In the genomic region with DNA sequence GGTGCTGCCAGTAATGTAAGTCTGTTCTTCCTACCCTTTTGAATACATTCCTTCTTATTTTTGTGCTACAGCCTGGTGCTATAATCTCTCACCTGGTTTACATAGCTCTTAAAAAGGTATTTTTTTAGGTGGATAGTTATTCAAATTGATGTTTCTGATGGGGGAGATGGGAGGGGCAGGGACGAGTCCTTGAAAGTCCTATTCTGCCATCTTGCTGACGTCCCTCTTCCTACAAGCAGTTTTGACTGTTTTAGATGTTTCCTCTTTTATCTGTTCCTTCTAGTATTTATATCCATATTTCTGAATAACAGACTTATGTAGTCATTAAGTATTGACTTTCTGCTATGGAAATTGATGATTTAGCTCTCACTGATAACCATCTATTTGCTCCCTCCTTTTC, we compare ENCODE assay signal across 24 cellular contexts.
"Had no signal": no experiment of that assay in that cellular context is flagged by ENCODE, and none has a peak within 500 bp of the region (broad histone marks: within the 10 kb centered on the region; RNA-seq: fewer than 3 reads in every experiment).

No MANE protein-coding gene starts in this region.

- H3K9me3 Mint-ChIP-seq: neural progenitor cell, type B pancreatic cell had no signal

- H2AFZ ChIP-seq: hepatocyte, neural progenitor cell, parathyroid adenoma had no signal

- H3K4me2 ChIP-seq: hepatocyte, neural progenitor cell had no signal

- H3K27ac Mint-ChIP-seq: natural killer cell; neural progenitor cell; progenitor cell of endocrine pancreas; stimulated activated memory B cell treated with anti-CD40 and anti-IgM and Interleukin-4, amounts not matched to agents 10 μg/mL and 1 μg/mL and 100 μg/mL, for 72 hours; type B pancreatic cell had no signal

- H3K79me2 ChIP-seq: hepatocyte, parathyroid adenoma had no signal

- H3K36me3 ChIP-seq: heart left ventricle, lower lobe of right lung, neural progenitor cell, right atrium auricular region, sigmoid colon had no signal

- H3K4me1 Mint-ChIP-seq: natural killer cell; neural progenitor cell; stimulated activated memory B cell treated with anti-CD40 and anti-IgM and Interleukin-4, amounts not matched to agents 10 μg/mL and 1 μg/mL and 100 μg/mL, for 72 hours had no signal

- H3K9me3 ChIP-seq: gastroesophageal sphincter, heart left ventricle, right atrium auricular region, sigmoid colon, testis, tibial artery had no signal

- H3K9ac ChIP-seq: neural progenitor cell, parathyroid adenoma had no signal

- ATAC-seq: esophagus mucosa; foreskin keratinocyte; gastroesophageal sphincter; heart left ventricle; left ventricle myocardium superior; lower lobe of right lung; natural killer cell; stimulated activated naive CD8-positive, alpha-beta T cell treated with anti-CD3 and anti-CD28 coated beads, Interleukin-15, Interleukin-2, amounts not matched to agents 100 U/mL and 50 U/mL, for 24 hours had no signal

- H3K4me1 ChIP-seq: foreskin keratinocyte, gastroesophageal sphincter, heart left ventricle, lower lobe of right lung, neural progenitor cell, parathyroid adenoma, right atrium auricular region, sigmoid colon, testis, tibial artery had no signal

- H3K4me3 Mint-ChIP-seq: natural killer cell; neural progenitor cell; stimulated activated memory B cell treated with anti-CD40 and anti-IgM and Interleukin-4, amounts not matched to agents 10 μg/mL and 1 μg/mL and 100 μg/mL, for 72 hours; type B pancreatic cell had no signal

- H3K27me3 Mint-ChIP-seq: progenitor cell of endocrine pancreas; stimulated activated memory B cell treated with anti-CD40 and anti-IgM and Interleukin-4, amounts not matched to agents 10 μg/mL and 1 μg/mL and 100 μg/mL, for 72 hours; type B pancreatic cell had no signal

- H3K36me3 Mint-ChIP-seq: neural progenitor cell had no signal

- H3K4me3 ChIP-seq: gastroesophageal sphincter, heart left ventricle, hepatocyte, lower lobe of right lung, neural progenitor cell, right atrium auricular region, sigmoid colon, testis, tibial artery had no signal

- H3K27me3 ChIP-seq: foreskin keratinocyte, gastroesophageal sphincter, heart left ventricle, hepatocyte, neural progenitor cell, right atrium auricular region, sigmoid colon, testis, tibial artery had no signal

- H3K27ac ChIP-seq: epithelial cell of prostate, foreskin keratinocyte, gastroesophageal sphincter, heart left ventricle, hepatocyte, lower lobe of right lung, neural progenitor cell, parathyroid adenoma, right atrium auricular region, sigmoid colon, testis, tibial artery had no signal

- DNase-seq: cerebellar nuclear complex; cortex of kidney; foreskin keratinocyte; heart left ventricle; left ventricle myocardium superior; lower lobe of right lung; natural killer cell; stimulated activated CD4-positive, alpha-beta T cell treated with anti-CD3 and anti-CD28 coated beads, Interleukin-2, amount 100 ng/mL, for 24 hours; stimulated activated CD4-positive, alpha-beta T cell treated with anti-CD3 and anti-CD28 coated beads, Interleukin-4, amount 100 ng/mL, for 24 hours; stimulated activated naive CD8-positive, alpha-beta T cell treated with anti-CD3 and anti-CD28 coated beads, Interleukin-15, Interleukin-2, amounts not matched to agents 100 U/mL and 50 U/mL, for 24 hours; substantia nigra; testis; tibial artery had no signal
